20 cellular contexts compared by ENCODE assay signal in genomic region chr13:60332682-60333081, GRCh38.
A peak's percentile ranks its signal among the peaks of the same experiment; 100 is the strongest.
DNase-seq lines count a peak whose midpoint lies in the region; ATAC-seq, FAIRE-seq and TF ChIP-seq lines count a peak whose summit lies in the region.
"Had no signal": no experiment of that assay in that cellular context is flagged by ENCODE, and none has a peak within 500 bp of the region (broad histone marks: within the 10 kb centered on the region; RNA-seq: fewer than 3 reads in every experiment).

No MANE protein-coding gene starts in this region.

- TF ChIP-seq POLR2A in GM12891 (IDR thresholded peaks at IDR 0.05; ENCODE audit: low read depth, low read length) (no peak), GM12878 (IDR thresholded peaks at IDR 0.05; ENCODE audit: low read depth, low read length) (no peak)

- POLR2A ChIA-PET in A673 (lab: Charles Lee; ENCODE audit: low non-redundant PET) = no interaction called here
- POLR2A ChIA-PET in GM12878 (lab: Charles Lee) = no interaction called here

- intact Hi-C loops in A673 (cut with micrococcal nuclease; ENCODE audit: unreplicated experiment) = loop anchor here (5.0 to 10.0 kb wide), 3 partner anchors 560 to 1218 kb away; no protein-coding TSS in a partner anchor
- intact Hi-C loops in GM12878 (cut with micrococcal nuclease; ENCODE audit: unreplicated experiment) = loop anchor here (10.0 kb wide), 2 partner anchors 428 to 858 kb away; no protein-coding TSS in a partner anchor

- no peak for TF ChIP-seq RAD21 in GM12878 (IDR thresholded peaks at IDR 0.05; ENCODE audit: insufficient read depth, low read depth, low read length)

- DNase-seq in A673 (ENCODE audit: low spot score) (no peak), GM12891 (ENCODE audit: insufficient read length, low spot score) (no peak), GM12878 (ENCODE audit: low read depth, low spot score) (no peak), endodermal cell (no peak), NCI-H510A treated with DMSO at 0.1 percent for 48 hours (lab: John Stamatoyannopoulos, UW) (no peak), HT-29 (ENCODE audit: low spot score) (no peak)
- DNase-seq: Caco-2; CD4-positive, CD25-positive, alpha-beta regulatory T cell; CD8-positive, alpha-beta T cell; DMS153; DND-41; GM23248; H9 had no signal

- H3K36me3 ChIP-seq in A673 (ENCODE audit: insufficient read depth, low read length, poor library complexity, severe bottlenecking) = peaks cover 8% of the 10 kb centered on the region
- H3K36me3 ChIP-seq in GM12878 (ENCODE audit: control insufficient read depth in 2 of 2, insufficient read depth in 2 of 2, low read length in 1 of 2) = no peaks in the 10 kb centered on the region
- H3K36me3 ChIP-seq in endodermal cell (ENCODE audit: control insufficient read depth, insufficient read depth, low read length) = peaks cover 3% of the 10 kb centered on the region
- H3K36me3 ChIP-seq: BLaER1 had no signal

- RAD21 ChIA-PET in GM12878 (lab: Charles Lee; ENCODE audit: unreplicated experiment) = interaction anchor here (3.9 kb wide), 1 partner anchor 99 kb away, joined by 22 read pairs; no protein-coding TSS in a partner anchor

- H3K4me3 ChIP-seq in A673 (ENCODE audit: low read depth, low read length, poor library complexity, severe bottlenecking) (no peak overlapping the region), GM12878 (no peak overlapping the region), endodermal cell (ENCODE audit: low read length) (peak overlapping the region; percentile 68)
- H3K4me3 ChIP-seq: BLaER1, GM23248 had no signal

- SMC1A ChIA-PET in GM12878 (lab: Charles Lee; ENCODE audit: uncharacterized antibody, unreplicated experiment) = interaction anchor here (0.6 to 1.4 kb wide), 2 partner anchors 649 to 666 kb away, joined by 3 read pairs; no protein-coding TSS in a partner anchor

- no TSS peak for BruUV-seq in A673 (replicated peaks; lab: Mats Ljungman, UMichigan)
- BruUV-seq in GM12878 (replicated peaks; lab: Mats Ljungman, UMichigan) = no TSS peak

- TF ChIP-seq CTCF in A673 (conservative IDR thresholded peaks at IDR 0.05; ENCODE audit: low read depth, low read length) = no peak
- no peak for TF ChIP-seq CTCF in GM12878 (IDR thresholded peaks at IDR 0.05 in 2 of 3, conservative IDR thresholded peaks at IDR 0.05 in 1 of 3; ENCODE audit: control insufficient read depth in 2 of 3, extremely low read depth in 1 of 3, insufficient read depth in 1 of 3, low read depth in 3 of 3, low read length in 3 of 3)
- no peak for TF ChIP-seq CTCF in endodermal cell (conservative IDR thresholded peaks at IDR 0.05)

- no peaks in the 10 kb centered on the region for H3K27me3 ChIP-seq in A673 (replicated peaks; ENCODE audit: insufficient read depth, low read depth, low read length, poor library complexity)
- no peaks in the 10 kb centered on the region for H3K27me3 ChIP-seq in GM12878 (replicated peaks in 1 of 2; ENCODE audit: control insufficient read depth in 2 of 2, insufficient read depth in 2 of 2, low read length in 1 of 2)
- no peaks in the 10 kb centered on the region for H3K27me3 ChIP-seq in endodermal cell (ENCODE audit: control insufficient read depth, insufficient read depth, low read length, poor library complexity, severe bottlenecking)
- H3K27me3 ChIP-seq: BLaER1 had no signal

- peak overlapping the region; percentile 91 for H3K27ac ChIP-seq in A673 (ENCODE audit: low read depth, low read length, poor library complexity, severe bottlenecking)
- H3K27ac ChIP-seq in GM12878 (ENCODE audit: control insufficient read depth, insufficient read depth) = no peak overlapping the region
- no peak overlapping the region for H3K27ac ChIP-seq in endodermal cell (ENCODE audit: low read depth, low read length)
- H3K27ac ChIP-seq: BLaER1, C4-2B, GM23248 had no signal

- 0% methylated on average over 1 of the region's 1 CpG for WGBS in GM12878 (ENCODE audit: insufficient coverage, insufficient replicate concordance, low lambda C conversion rate, missing lambda C conversion rate)
- WGBS in endodermal cell (ENCODE audit: insufficient coverage in 1 of 2, insufficient read length in 1 of 2), 2 experiments = 86 to 100% methylated on average over 1 of the region's 1 CpG

- CTCF ChIA-PET in A673 (lab: Charles Lee) (no interaction called here), GM12878 (lab: Yijun Ruan, JAX) (interaction anchor here (0.7 to 1.1 kb wide), 4 partner anchors 19 to 941 kb away, joined by 3 read pairs; no protein-coding TSS in a partner anchor)

- peaks cover 10% of the 10 kb centered on the region for H3K9me3 Mint-ChIP-seq in endodermal cell
- H3K9me3 Mint-ChIP-seq: CD4-positive, CD25-positive, alpha-beta regulatory T cell; CD8-positive, alpha-beta T cell had no signal

- peaks cover 24% of the 10 kb centered on the region for H3K4me1 Mint-ChIP-seq in endodermal cell
- H3K4me1 Mint-ChIP-seq: B cell had no signal

- no peaks in the 10 kb centered on the region for H3K27me3 Mint-ChIP-seq in endodermal cell (ENCODE audit: insufficient read depth)

- no peak overlapping the region for H3K27ac Mint-ChIP-seq in endodermal cell
- H3K27ac Mint-ChIP-seq: B cell; CD4-positive, CD25-positive, alpha-beta regulatory T cell; CD8-positive, alpha-beta T cell; H9 had no signal

- no peak overlapping the region for H3K4me2 ChIP-seq in GM12878 (ENCODE audit: control insufficient read depth, insufficient read depth)
- H3K4me2 ChIP-seq: BLaER1 had no signal

- FAIRE-seq in GM12891 (lab: Jason Lieb, UNC) (no peak), GM12878 (lab: Jason Lieb, UNC) (no peak)
- FAIRE-seq: G401.6, GM18507 had no signal

- TF ChIP-seq EP300 in GM12878 (IDR thresholded peaks at IDR 0.05; ENCODE audit: borderline replicate concordance in 1 of 2, control insufficient read depth in 1 of 2, low read depth in 2 of 2, low read length in 2 of 2) = no peak

- no peak for ATAC-seq in GM12878
- ATAC-seq in GM19452 (IDR thresholded peaks at IDR 0.05; ENCODE audit: unreplicated experiment) = no peak
- ATAC-seq: CD8-positive, alpha-beta T cell; HCT116 had no signal

- H3K9me3 ChIP-seq in A673 (ENCODE audit: low read depth, low read length, poor library complexity, severe bottlenecking) = peaks cover 9% of the 10 kb centered on the region
- no peaks in the 10 kb centered on the region for H3K9me3 ChIP-seq in GM12878 (replicated peaks; ENCODE audit: control insufficient read depth, insufficient read depth, low read length)
- H3K9me3 ChIP-seq in endodermal cell (ENCODE audit: control insufficient read depth, low read length) = peaks cover 20% of the 10 kb centered on the region
- H3K9me3 ChIP-seq: Caco-2 had no signal

- no peak overlapping the region for H2AFZ ChIP-seq in GM12878 (ENCODE audit: control insufficient read depth, low read depth, low read length)
- H2AFZ ChIP-seq: GM23248 had no signal

- in situ Hi-C loops in GM12878 (cut with MboI) = no loop called here

- no peak overlapping the region for H3K4me3 Mint-ChIP-seq in endodermal cell
- H3K4me3 Mint-ChIP-seq: B cell; CD4-positive, CD25-positive, alpha-beta regulatory T cell; CD8-positive, alpha-beta T cell; H9 had no signal

- H3K36me3 Mint-ChIP-seq in endodermal cell (ENCODE audit: low read depth) = peaks cover 2% of the 10 kb centered on the region
- H3K36me3 Mint-ChIP-seq: CD4-positive, CD25-positive, alpha-beta regulatory T cell; CD8-positive, alpha-beta T cell had no signal

- peaks cover 81% of the 10 kb centered on the region for H3K4me1 ChIP-seq in A673 (ENCODE audit: insufficient read depth, low read length, poor library complexity, severe bottlenecking)
- H3K4me1 ChIP-seq in GM12878 (ENCODE audit: control insufficient read depth, insufficient read depth, low read length) = no peaks in the 10 kb centered on the region
- H3K4me1 ChIP-seq in endodermal cell (ENCODE audit: control insufficient read depth, insufficient read depth, low read length) = peaks cover 17% of the 10 kb centered on the region

- no peaks in the 10 kb centered on the region for H3K79me2 ChIP-seq in GM12878 (ENCODE audit: control insufficient read depth, insufficient read depth, low read length)

- H4K20me1 ChIP-seq in GM12878 (ENCODE audit: control insufficient read depth, insufficient read depth) = no peaks in the 10 kb centered on the region
- H4K20me1 ChIP-seq: BLaER1 had no signal

- H3K9ac ChIP-seq in GM12878 (ENCODE audit: control insufficient read depth, insufficient read depth, low read length) (no peak overlapping the region), endodermal cell (ENCODE audit: extremely low read depth, low read length, poor library complexity, severe bottlenecking) (no peak overlapping the region)
- H3K9ac ChIP-seq: BLaER1, GM23248 had no signal

TF ChIP-seq in GM12891, 5 proteins besides CTCF, POLR2A, EP300 and RAD21:
- peak; percentile 32; the same call in 1 of the 2 replicates for TF ChIP-seq SPI1 (IDR thresholded peaks at IDR 0.05; ENCODE audit: low read depth, low read length)
- TF ChIP-seq POU2F2 (IDR thresholded peaks at IDR 0.05; ENCODE audit: low read depth, low read length) = no peak
TF ChIP-seq in GM12891: peak in this region for 1.

TF ChIP-seq in GM12878, 131 proteins besides CTCF, POLR2A, EP300 and RAD21 (continues in another document):
- no peak for TF ChIP-seq SMARCA5 (IDR thresholded peaks at IDR 0.05)
- TF ChIP-seq BCLAF1 (IDR thresholded peaks at IDR 0.05) = no peak
- TF ChIP-seq IRF4 (IDR thresholded peaks at IDR 0.05; ENCODE audit: low read depth, low read length) = no peak
- TF ChIP-seq SPI1 (IDR thresholded peaks at IDR 0.05; ENCODE audit: borderline replicate concordance, insufficient read depth, low read depth, low read length) = peak; percentile 29; the same call in 1 of the 2 replicates
- TF ChIP-seq HDAC6 (IDR thresholded peaks at IDR 0.05; ENCODE audit: unreplicated experiment) = no peak
- no peak for TF ChIP-seq CHD1 (IDR thresholded peaks at IDR 0.05; ENCODE audit: low read depth, low read length)
- TF ChIP-seq ZNF207 (IDR thresholded peaks at IDR 0.05; ENCODE audit: borderline replicate concordance) = no peak
